Comparison of ENCODE assay signal across 20 cellular contexts in genomic region chr18:48869591-48869990, GRCh38.
A peak's percentile ranks its signal among the peaks of the same experiment; 100 is the strongest.
DNase-seq lines count a peak whose midpoint lies in the region; ATAC-seq, FAIRE-seq and TF ChIP-seq lines count a peak whose summit lies in the region.
"Had no signal": no experiment of that assay in that cellular context is flagged by ENCODE, and none has a peak within 500 bp of the region (broad histone marks: within the 10 kb centered on the region; RNA-seq: fewer than 3 reads in every experiment).

No MANE protein-coding gene starts in this region.

- SMC1A ChIA-PET in GM12878 (lab: Charles Lee; ENCODE audit: uncharacterized antibody, unreplicated experiment), result interaction anchor here (0.7 to 3.5 kb wide), 21 partner anchors 8 to 308 kb away, joined by 3 to 45 read pairs (median 5); no protein-coding TSS in a partner anchor

- H3K4me1 Mint-ChIP-seq in CD8-positive, alpha-beta memory T cell, result peaks cover 24 to 48% (median 42%) of the 10 kb centered on the region in 3 donors

- intact Hi-C loops in GM12878 (cut with micrococcal nuclease; ENCODE audit: unreplicated experiment) (loop anchor here (2.0 to 5.0 kb wide), 4 partner anchors 48 to 85 kb away; no protein-coding TSS in a partner anchor), lower leg skin (cut with DNase I; ENCODE audit: low total_unique reads) (no loop called here)

- in situ Hi-C loops in GM12878 (cut with MboI), result no loop called here

- 100% methylated on average over 2 of the region's 5 CpGs for WGBS in GM12878 (ENCODE audit: insufficient coverage, insufficient replicate concordance, low lambda C conversion rate, missing lambda C conversion rate)
- 88 to 90% methylated on average over 5 of the region's 5 CpGs for WGBS in lower leg skin, 2 donors

- H2AFZ ChIP-seq in GM12878 (ENCODE audit: control insufficient read depth, low read depth, low read length), result no peak overlapping the region
- no peak overlapping the region for H2AFZ ChIP-seq in osteoblast (ENCODE audit: low read length)

- no peak for ATAC-seq in GM12878
- no peak for ATAC-seq in HG02642 (IDR thresholded peaks at IDR 0.05; ENCODE audit: poor library complexity, unreplicated experiment)
- ATAC-seq in GM19455 (IDR thresholded peaks at IDR 0.05; ENCODE audit: unreplicated experiment), result no peak

- H3K79me2 ChIP-seq in GM12878 (ENCODE audit: control insufficient read depth, insufficient read depth, low read length) (no peaks in the 10 kb centered on the region), osteoblast (ENCODE audit: insufficient read depth, low read length) (no peaks in the 10 kb centered on the region)

- H3K9me3 Mint-ChIP-seq in CD8-positive, alpha-beta memory T cell, result no peaks in the 10 kb centered on the region
- H3K9me3 Mint-ChIP-seq: nephron had no signal

- no peaks in the 10 kb centered on the region for H3K27me3 ChIP-seq in BLaER1
- H3K27me3 ChIP-seq in CD8-positive, alpha-beta memory T cell (ENCODE audit: insufficient read depth, low read length, poor library complexity, severe bottlenecking), result no peaks in the 10 kb centered on the region
- H3K27me3 ChIP-seq in GM12878 (replicated peaks in 1 of 2; ENCODE audit: control insufficient read depth in 2 of 2, insufficient read depth in 2 of 2, low read length in 1 of 2), result no peaks in the 10 kb centered on the region
- no peaks in the 10 kb centered on the region for H3K27me3 ChIP-seq in osteoblast (ENCODE audit: insufficient read depth, low read length)
- H3K27me3 ChIP-seq: sigmoid colon, thyroid gland had no signal

- H3K4me3 ChIP-seq in BLaER1, result no peak overlapping the region
- no peak overlapping the region for H3K4me3 ChIP-seq in CD8-positive, alpha-beta memory T cell (ENCODE audit: low read length)
- H3K4me3 ChIP-seq in GM12878, result no peak overlapping the region
- H3K4me3 ChIP-seq in osteoblast (ENCODE audit: insufficient read depth, low read length), result no peak overlapping the region
- no peak overlapping the region for H3K4me3 ChIP-seq in lower leg skin (ENCODE audit: low read depth, poor library complexity, severe bottlenecking)
- H3K4me3 ChIP-seq: HAP-1, sigmoid colon, thyroid gland had no signal

- no peaks in the 10 kb centered on the region for H3K27me3 Mint-ChIP-seq in CD8-positive, alpha-beta memory T cell

- FAIRE-seq in GM12878 (lab: Jason Lieb, UNC), result no peak
- FAIRE-seq: frontal cortex had no signal

- TF ChIP-seq EP300 in GM12878 (IDR thresholded peaks at IDR 0.05; ENCODE audit: borderline replicate concordance in 1 of 2, control insufficient read depth in 1 of 2, low read depth in 2 of 2, low read length in 2 of 2), result no peak

- H3K4me2 ChIP-seq in BLaER1 (peak overlapping the region; percentile 19), GM12878 (ENCODE audit: control insufficient read depth, insufficient read depth) (no peak overlapping the region), osteoblast (ENCODE audit: insufficient read depth, low read length) (no peak overlapping the region)
- H3K4me2 ChIP-seq: SK-N-SH had no signal

- TF ChIP-seq CTCF in GM12878 (IDR thresholded peaks at IDR 0.05 in 2 of 3, conservative IDR thresholded peaks at IDR 0.05 in 1 of 3; ENCODE audit: control insufficient read depth in 2 of 3, extremely low read depth in 1 of 3, insufficient read depth in 1 of 3, low read depth in 3 of 3, low read length in 3 of 3) (no peak), osteoblast (IDR thresholded peaks at IDR 0.05; ENCODE audit: extremely low read depth, low read depth, low read length) (no peak), lower leg skin (IDR thresholded peaks at IDR 0.05) (no peak)

- no TSS peak for BruUV-seq in GM12878 (replicated peaks; lab: Mats Ljungman, UMichigan)

- POLR2A ChIA-PET in CD8-positive, alpha-beta memory T cell (lab: Charles Lee), result no interaction called here
- POLR2A ChIA-PET in GM12878 (lab: Charles Lee), result interaction anchor here (1.3 to 2.5 kb wide), 2 partner anchors 38 to 75 kb away, joined by 4 to 11 read pairs; no protein-coding TSS in a partner anchor

- DNase-seq in CD8-positive, alpha-beta memory T cell, result no peak
- DNase-seq in GM12878 (ENCODE audit: low read depth, low spot score), result no peak
- peak; percentile 23 for DNase-seq in osteoblast (ENCODE audit: insufficient read length, low spot score, missing footprints)
- no peak for DNase-seq in lower leg skin (ENCODE audit: low spot score in 2 of 2)
- DNase-seq: activated CD8-positive, alpha-beta memory T cell treated with anti-CD3 and anti-CD28 coated beads, Interleukin-2, amount 50 U/mL, for 4 hours; anterior cingulate cortex; COR-L47; DND-41; KG1; NCI-H2029 treated with DMSO at 0.1 percent for 48 hours; NCI-H446 treated with DMSO at 0.1 percent for 48 hours; sigmoid colon; SK-N-SH; thyroid gland had no signal

- H3K9me3 ChIP-seq in BLaER1, result no peaks in the 10 kb centered on the region
- H3K9me3 ChIP-seq in CD8-positive, alpha-beta memory T cell (ENCODE audit: low read length), result no peaks in the 10 kb centered on the region
- H3K9me3 ChIP-seq in GM12878 (replicated peaks; ENCODE audit: control insufficient read depth, insufficient read depth, low read length), result peaks cover 4% of the 10 kb centered on the region; the same call in 1 of the 3 replicates
- no peaks in the 10 kb centered on the region for H3K9me3 ChIP-seq in osteoblast (ENCODE audit: low read depth, low read length)
- H3K9me3 ChIP-seq: HAP-1, sigmoid colon, SK-N-SH, thyroid gland had no signal

- peak overlapping the region in 1 of 7 donors; percentile 15 for H3K4me3 Mint-ChIP-seq in CD8-positive, alpha-beta memory T cell
- H3K4me3 Mint-ChIP-seq: nephron had no signal

- no peaks in the 10 kb centered on the region for H3K36me3 Mint-ChIP-seq in CD8-positive, alpha-beta memory T cell

- no peaks in the 10 kb centered on the region for H4K20me1 ChIP-seq in BLaER1
- no peaks in the 10 kb centered on the region for H4K20me1 ChIP-seq in GM12878 (ENCODE audit: control insufficient read depth, insufficient read depth)
- no peaks in the 10 kb centered on the region for H4K20me1 ChIP-seq in osteoblast (ENCODE audit: insufficient read depth, low read length)

- TF ChIP-seq RAD21 in GM12878 (IDR thresholded peaks at IDR 0.05; ENCODE audit: insufficient read depth, low read depth, low read length), result no peak

- CTCF ChIA-PET in CD8-positive, alpha-beta memory T cell (lab: Charles Lee), result no interaction called here
- CTCF ChIA-PET in GM12878 (lab: Yijun Ruan, JAX), result interaction anchor here (0.8 to 2.8 kb wide), 9 partner anchors 37 to 309 kb away, joined by 3 to 31 read pairs (median 4); no protein-coding TSS in a partner anchor

- H3K27ac Mint-ChIP-seq in CD8-positive, alpha-beta memory T cell, result peak overlapping the region in 6 of 8 donors; percentile 54 to 96 (median 93)

- no peaks in the 10 kb centered on the region for H3K36me3 ChIP-seq in BLaER1
- no peaks in the 10 kb centered on the region for H3K36me3 ChIP-seq in CD8-positive, alpha-beta memory T cell (ENCODE audit: insufficient read depth, low read length)
- H3K36me3 ChIP-seq in GM12878 (ENCODE audit: control insufficient read depth in 2 of 2, insufficient read depth in 2 of 2, low read length in 1 of 2), result no peaks in the 10 kb centered on the region
- H3K36me3 ChIP-seq in osteoblast (ENCODE audit: insufficient read depth, low read length), result no peaks in the 10 kb centered on the region
- H3K36me3 ChIP-seq: HAP-1, sigmoid colon, thyroid gland had no signal

- H3K27ac ChIP-seq in BLaER1, result peak overlapping the region; percentile 7; the same call in 1 of the 2 replicates
- peak overlapping the region; percentile 16 for H3K27ac ChIP-seq in CD8-positive, alpha-beta memory T cell (ENCODE audit: low read depth, low read length)
- peak overlapping the region; percentile 97 for H3K27ac ChIP-seq in GM12878 (ENCODE audit: control insufficient read depth, insufficient read depth)
- no peak overlapping the region for H3K27ac ChIP-seq in osteoblast (ENCODE audit: low read depth, low read length)
- H3K27ac ChIP-seq: sigmoid colon, thyroid gland had no signal

- H3K9ac ChIP-seq in BLaER1 (no peak overlapping the region), GM12878 (ENCODE audit: control insufficient read depth, insufficient read depth, low read length) (no peak overlapping the region)
- H3K9ac ChIP-seq: SK-N-SH had no signal

- H3K4me1 ChIP-seq in BLaER1 (peaks cover 42% of the 10 kb centered on the region), GM12878 (ENCODE audit: control insufficient read depth, insufficient read depth, low read length) (peaks cover 29% of the 10 kb centered on the region), osteoblast (ENCODE audit: insufficient read depth, low read length) (peaks cover 37% of the 10 kb centered on the region)
- peaks cover 23% of the 10 kb centered on the region for H3K4me1 ChIP-seq in CD8-positive, alpha-beta memory T cell (ENCODE audit: insufficient read depth, low read length)
- H3K4me1 ChIP-seq: HAP-1 had no signal

- TF ChIP-seq POLR2A in GM12878 (IDR thresholded peaks at IDR 0.05; ENCODE audit: low read depth, low read length) (no peak), lower leg skin (IDR thresholded peaks at IDR 0.05) (no peak)

- RAD21 ChIA-PET in GM12878 (lab: Charles Lee; ENCODE audit: unreplicated experiment), result interaction anchor here (0.7 to 3.3 kb wide), 15 partner anchors 37 to 369 kb away, joined by 3 to 36 read pairs (median 8); no protein-coding TSS in a partner anchor

TF ChIP-seq in GM12878, 131 proteins besides CTCF, POLR2A, EP300 and RAD21:
- TF ChIP-seq HSF1 (IDR thresholded peaks at IDR 0.05; ENCODE audit: low read depth, low read length) (no peak), MEF2A (IDR thresholded peaks at IDR 0.05; ENCODE audit: insufficient read depth, low read depth, low read length) (no peak), ZNF274 (IDR thresholded peaks at IDR 0.05; ENCODE audit: insufficient read depth, insufficient read length) (no peak), YY1 (IDR thresholded peaks at IDR 0.05; ENCODE audit: low read depth, low read length) (no peak)
